8 cellular contexts compared by ENCODE assay signal in the genomic region with DNA sequence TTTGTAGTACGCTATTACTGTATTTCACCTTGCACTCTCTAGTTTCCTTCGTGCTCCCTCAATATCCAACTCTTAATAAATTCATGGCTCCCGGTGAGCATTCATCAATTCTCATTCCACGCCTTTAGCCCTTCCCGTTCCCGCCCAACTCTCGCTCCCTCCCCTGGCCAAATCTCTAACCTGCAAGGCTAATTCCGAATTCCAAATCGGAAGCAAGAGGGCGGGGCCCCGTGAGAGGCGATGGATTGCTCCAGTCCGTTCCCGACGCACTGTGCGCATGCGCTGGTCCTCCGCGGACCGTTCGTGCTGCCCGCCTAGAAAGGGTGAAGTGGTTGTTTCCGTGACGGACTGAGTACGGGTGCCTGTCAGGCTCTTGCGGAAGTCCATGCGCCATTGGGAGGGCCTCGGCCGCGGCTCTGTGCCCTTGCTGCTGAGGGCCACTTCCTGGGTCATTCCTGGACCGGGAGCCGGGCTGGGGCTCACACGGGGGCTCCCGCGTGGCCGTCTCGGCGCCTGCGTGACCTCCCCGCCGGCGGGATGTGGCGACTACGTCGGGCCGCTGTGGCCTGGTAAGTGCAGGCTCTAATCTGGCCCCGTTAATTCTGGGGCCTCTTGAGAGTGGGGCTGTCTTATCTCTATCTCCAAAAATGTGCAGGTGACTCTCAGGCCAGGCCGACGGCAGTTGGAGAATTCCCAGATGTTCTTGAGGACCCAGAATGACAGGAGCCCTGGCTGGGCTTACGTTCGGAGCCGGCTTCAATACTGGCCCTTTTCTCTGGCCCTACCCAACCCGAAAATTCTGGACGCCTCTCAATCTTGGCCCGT.
DNase-seq lines count a peak whose midpoint lies in the region; ATAC-seq and TF ChIP-seq lines count a peak whose summit lies in the region.

A gene with protein sequence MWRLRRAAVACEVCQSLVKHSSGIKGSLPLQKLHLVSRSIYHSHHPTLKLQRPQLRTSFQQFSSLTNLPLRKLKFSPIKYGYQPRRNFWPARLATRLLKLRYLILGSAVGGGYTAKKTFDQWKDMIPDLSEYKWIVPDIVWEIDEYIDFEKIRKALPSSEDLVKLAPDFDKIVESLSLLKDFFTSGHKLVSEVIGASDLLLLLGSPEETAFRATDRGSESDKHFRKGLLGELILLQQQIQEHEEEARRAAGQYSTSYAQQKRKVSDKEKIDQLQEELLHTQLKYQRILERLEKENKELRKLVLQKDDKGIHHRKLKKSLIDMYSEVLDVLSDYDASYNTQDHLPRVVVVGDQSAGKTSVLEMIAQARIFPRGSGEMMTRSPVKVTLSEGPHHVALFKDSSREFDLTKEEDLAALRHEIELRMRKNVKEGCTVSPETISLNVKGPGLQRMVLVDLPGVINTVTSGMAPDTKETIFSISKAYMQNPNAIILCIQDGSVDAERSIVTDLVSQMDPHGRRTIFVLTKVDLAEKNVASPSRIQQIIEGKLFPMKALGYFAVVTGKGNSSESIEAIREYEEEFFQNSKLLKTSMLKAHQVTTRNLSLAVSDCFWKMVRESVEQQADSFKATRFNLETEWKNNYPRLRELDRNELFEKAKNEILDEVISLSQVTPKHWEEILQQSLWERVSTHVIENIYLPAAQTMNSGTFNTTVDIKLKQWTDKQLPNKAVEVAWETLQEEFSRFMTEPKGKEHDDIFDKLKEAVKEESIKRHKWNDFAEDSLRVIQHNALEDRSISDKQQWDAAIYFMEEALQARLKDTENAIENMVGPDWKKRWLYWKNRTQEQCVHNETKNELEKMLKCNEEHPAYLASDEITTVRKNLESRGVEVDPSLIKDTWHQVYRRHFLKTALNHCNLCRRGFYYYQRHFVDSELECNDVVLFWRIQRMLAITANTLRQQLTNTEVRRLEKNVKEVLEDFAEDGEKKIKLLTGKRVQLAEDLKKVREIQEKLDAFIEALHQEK (plus strand): TSS at position 368 of the 825 bp plus-strand sequence. CDS start 170 bp downstream, at position 538.

- peak; percentile 99 for ATAC-seq in GM19025 (IDR thresholded peaks at IDR 0.05; ENCODE audit: low read depth, unreplicated experiment)
- ATAC-seq in HG03342 (IDR thresholded peaks at IDR 0.05; ENCODE audit: unreplicated experiment): peak; percentile 94

- peak; percentile 40 for TF ChIP-seq CTCF in AG09309 (IDR thresholded peaks at IDR 0.05; ENCODE audit: control insufficient read depth, insufficient read depth, low read depth, low read length, missing control alignments)

- DNase-seq in AG09309 (ENCODE audit: low read depth) (peak; percentile 95), NCI-H345 treated with DMSO at 0.1 percent for 48 hours (lab: John Stamatoyannopoulos, UW; ENCODE audit: unreplicated experiment) (peak; percentile 99), inferior parietal cortex (ENCODE audit: extremely low spot score) (peak; percentile 99)
- DNase-seq in activated CD4-positive, CD25-positive, alpha-beta regulatory T cell (lab: John Stamatoyannopoulos, UW): peak; percentile 63 to 82 (median 73)
- DNase-seq in central memory CD4-positive, alpha-beta T cell: peak; percentile 82
- peak; percentile 88 to 90 for DNase-seq in stimulated activated CD4-positive, alpha-beta T cell treated with anti-CD3 and anti-CD28 coated beads, Interleukin-12 subunit alpha, Interleukin-12 subunit beta, amount 100 ng/mL, for 24 hours (ENCODE audit: low read depth in 2 of 2)

- H3K4me3 ChIP-seq in AG09309 (ENCODE audit: control insufficient read depth, low read depth, low read length): peak within 1 kb of the TSS; percentile 59

Comparison
In these comparisons a context has a peak if more than half of its experiments do, and no peak if none do; other contexts are left out.
1. Peak in every context shown above with its lines: DNase-seq, ATAC-seq and H3K4me3 ChIP-seq.